Comparison of ENCODE assay signal across 22 cellular contexts in genomic region chr14:101914083-101914482, GRCh38.
"Had no signal": no experiment of that assay in that cellular context is flagged by ENCODE, and none has a peak within 500 bp of the region (broad histone marks: within the 10 kb centered on the region; RNA-seq: fewer than 3 reads in every experiment).

No MANE protein-coding gene starts in this region.

- H3K4me3 ChIP-seq: body of pancreas, colonic mucosa, dorsolateral prefrontal cortex, esophagus muscularis mucosa, skin epidermis, stomach, suprapubic skin, tibial nerve had no signal

- DNase-seq: activated CD4-positive, alpha-beta T cell treated with anti-CD3 and anti-CD28 coated beads, Interleukin-2, amount 10 ng/mL, durations not matched to agents 7 days and 5 days; activated CD8-positive, alpha-beta T cell treated with anti-CD3 and anti-CD28 coated beads for 36 hours; activated T-cell treated with anti-CD3 and anti-CD28 coated beads, Interleukin-2, amount 50 U/mL, for 1 hour; anterior cingulate cortex; body of pancreas; caudate nucleus; colonic mucosa; hippocampal formation; left ventricle myocardium superior; mammary epithelial cell; midbrain; nephron progenitor cell; right cardiac atrium; SK-N-SH; stimulated activated CD4-positive, alpha-beta T cell treated with anti-CD3 and anti-CD28 coated beads, Interleukin-1b, Interleukin-23, amount 100 ng/mL, for 48 hours; stomach had no signal

- H3K27ac Mint-ChIP-seq: activated CD4-positive, alpha-beta T cell treated with anti-CD3 and anti-CD28 coated beads, Interleukin-2, amount 10 ng/mL, durations not matched to agents 7 days and 5 days; activated CD8-positive, alpha-beta T cell treated with anti-CD3 and anti-CD28 coated beads for 36 hours; nephron progenitor cell had no signal

- H3K27me3 Mint-ChIP-seq: activated CD4-positive, alpha-beta T cell treated with anti-CD3 and anti-CD28 coated beads, Interleukin-2, amount 10 ng/mL, durations not matched to agents 7 days and 5 days; activated CD8-positive, alpha-beta T cell treated with anti-CD3 and anti-CD28 coated beads for 36 hours had no signal

- H3K27ac ChIP-seq: body of pancreas, colonic mucosa, dorsolateral prefrontal cortex, esophagus muscularis mucosa, parathyroid adenoma, skin epidermis, stomach, suprapubic skin, tibial nerve had no signal

- ATAC-seq: activated CD8-positive, alpha-beta T cell treated with anti-CD3 and anti-CD28 coated beads for 36 hours; body of pancreas; left ventricle myocardium superior; right cardiac atrium had no signal

- H3K9me3 Mint-ChIP-seq: activated CD4-positive, alpha-beta T cell treated with anti-CD3 and anti-CD28 coated beads, Interleukin-2, amount 10 ng/mL, durations not matched to agents 7 days and 5 days; activated CD8-positive, alpha-beta T cell treated with anti-CD3 and anti-CD28 coated beads for 36 hours; nephron progenitor cell had no signal

- H3K27me3 ChIP-seq: body of pancreas, colonic mucosa, dorsolateral prefrontal cortex, esophagus muscularis mucosa, stomach, suprapubic skin, tibial nerve had no signal

- H3K4me3 Mint-ChIP-seq: activated CD4-positive, alpha-beta T cell treated with anti-CD3 and anti-CD28 coated beads, Interleukin-2, amount 10 ng/mL, durations not matched to agents 7 days and 5 days; activated CD8-positive, alpha-beta T cell treated with anti-CD3 and anti-CD28 coated beads for 36 hours; nephron progenitor cell had no signal
